In genomic region chr5:95925939-95926338, GRCh38 we compare ENCODE assay signal across 9 cellular contexts. TPM values are rescaled to one million over a fixed set of nuclear protein-coding genes. Genes with fewer than 3 reads are reported as not detected.
DNase-seq lines count a peak whose midpoint lies in the region; ATAC-seq and TF ChIP-seq lines count a peak whose summit lies in the region.
"Had no signal": no experiment of that assay in that cellular context is flagged by ENCODE, and none has a peak within 500 bp of the region (broad histone marks: within the 10 kb centered on the region; RNA-seq: fewer than 3 reads in every experiment).

No MANE protein-coding gene starts in this region.

- H3K36me3 ChIP-seq in hepatocyte (replicated peaks; ENCODE audit: insufficient read depth, low read depth), result no peaks in the 10 kb centered on the region
- H3K36me3 ChIP-seq in heart left ventricle, result peaks cover 0 to 5% (median 0%) of the 10 kb centered on the region in 9 donors
- H3K36me3 ChIP-seq: BE2C had no signal

- no peaks in the 10 kb centered on the region for H3K4me1 Mint-ChIP-seq in CD4-positive, alpha-beta T cell (ENCODE audit: low read depth)

- peak; percentile 24 for DNase-seq in GM10248 (ENCODE audit: extremely low spot score)
- no peak for DNase-seq in pons (ENCODE audit: low spot score)
- no peak for DNase-seq in hepatocyte (ENCODE audit: low spot score)
- DNase-seq in CD4-positive, alpha-beta T cell, result no peak
- no peak for DNase-seq in heart left ventricle
- DNase-seq: BE2C had no signal

- peaks cover 10% of the 10 kb centered on the region for H4K20me1 ChIP-seq in hepatocyte (ENCODE audit: insufficient read depth, poor library complexity, severe bottlenecking)

- TF ChIP-seq CTCF in GM10248 (IDR thresholded peaks at IDR 0.05; ENCODE audit: control extremely low read depth, extremely low read depth, low read depth, missing control alignments), result no peak
- TF ChIP-seq CTCF in hepatocyte (IDR thresholded peaks at IDR 0.05; ENCODE audit: poor library complexity), result no peak
- TF ChIP-seq CTCF in CD4-positive, alpha-beta T cell (IDR thresholded peaks at IDR 0.05), result no peak
- TF ChIP-seq CTCF in heart left ventricle (IDR thresholded peaks at IDR 0.05), result no peak

- no peak overlapping the region for H2AFZ ChIP-seq in hepatocyte

- H3K27ac ChIP-seq in hepatocyte (no peak overlapping the region), heart left ventricle (no peak overlapping the region)
- no peak overlapping the region for H3K27ac ChIP-seq in CD4-positive, alpha-beta T cell (ENCODE audit: low read depth, low read length)

- no peaks in the 10 kb centered on the region for H3K9me2 ChIP-seq in hepatocyte (replicated peaks; ENCODE audit: insufficient read depth)

- H3K79me2 ChIP-seq in hepatocyte, result peaks cover 81% of the 10 kb centered on the region

- no peak overlapping the region for H3K4me3 Mint-ChIP-seq in CD4-positive, alpha-beta T cell

- H3K9me3 Mint-ChIP-seq in CD4-positive, alpha-beta T cell, result no peaks in the 10 kb centered on the region

- peak; percentile 45 for ATAC-seq in GM19324 (IDR thresholded peaks at IDR 0.05; ENCODE audit: low FRiP score, unreplicated experiment)
- ATAC-seq in HG02798 (IDR thresholded peaks at IDR 0.05; ENCODE audit: poor library complexity, unreplicated experiment), result peak; percentile 51
- peak; percentile 45 for ATAC-seq in HG03571 (IDR thresholded peaks at IDR 0.05; ENCODE audit: unreplicated experiment)
- ATAC-seq in CD4-positive, alpha-beta T cell (ENCODE audit: poor library complexity), result no peak
- no peak for ATAC-seq in heart left ventricle

- no peaks in the 10 kb centered on the region for H3K27me3 ChIP-seq in hepatocyte
- H3K27me3 ChIP-seq in CD4-positive, alpha-beta T cell (ENCODE audit: control insufficient read depth, insufficient read depth, low read length), result no peaks in the 10 kb centered on the region
- H3K27me3 ChIP-seq in heart left ventricle, result no peaks in the 10 kb centered on the region
- H3K27me3 ChIP-seq: BE2C had no signal

- no peaks in the 10 kb centered on the region for H3K27me3 Mint-ChIP-seq in CD4-positive, alpha-beta T cell

- H3K4me2 ChIP-seq in hepatocyte, result no peak overlapping the region

- TF ChIP-seq POLR2A in heart left ventricle (IDR thresholded peaks at IDR 0.05), result no peak

- H3K4me1 ChIP-seq in hepatocyte (ENCODE audit: insufficient read depth), result peaks cover 17% of the 10 kb centered on the region
- peaks cover 0 to 38% (median 8%) of the 10 kb centered on the region in 12 donors for H3K4me1 ChIP-seq in heart left ventricle
- H3K4me1 ChIP-seq: BE2C had no signal

- intact Hi-C loops in CD4-positive, alpha-beta T cell (cut with DNase I, micrococcal nuclease), result no loop called here
- intact Hi-C loops in heart left ventricle (cut with DNase I), result no loop called here

- POLR2A ChIA-PET in GM10248 (lab: Yijun Ruan, JAX), result interaction anchor here (0.7 kb wide), 1 partner anchor 31 kb away, joined by 3 read pairs; no protein-coding TSS in a partner anchor
- POLR2A ChIA-PET in CD4-positive, alpha-beta T cell (lab: Charles Lee), result no interaction called here

- CTCF ChIA-PET in GM10248 (lab: Yijun Ruan, JAX), result interaction anchor here (1.1 to 2.9 kb wide), 8 partner anchors 10 to 962 kb away, joined by 3 to 14 read pairs (median 5); no protein-coding TSS in a partner anchor
- CTCF ChIA-PET in CD4-positive, alpha-beta T cell (lab: Charles Lee), result no interaction called here

- H3K4me3 ChIP-seq in hepatocyte, result no peak overlapping the region
- no peak overlapping the region for H3K4me3 ChIP-seq in heart left ventricle

- H3K27ac Mint-ChIP-seq in CD4-positive, alpha-beta T cell, result no peak overlapping the region

- H3K36me3 Mint-ChIP-seq in CD4-positive, alpha-beta T cell (ENCODE audit: low read depth), result no peaks in the 10 kb centered on the region

- no peaks in the 10 kb centered on the region for H3K9me3 ChIP-seq in hepatocyte (ENCODE audit: low read depth)
- H3K9me3 ChIP-seq in CD4-positive, alpha-beta T cell (ENCODE audit: control insufficient read depth, low read length), result no peaks in the 10 kb centered on the region
- H3K9me3 ChIP-seq in heart left ventricle, result no peaks in the 10 kb centered on the region
- H3K9me3 ChIP-seq: BE2C had no signal

RNA-seq across cellular contexts. Expression of gene ELL2, which starts 35.7 kb away (rescaled TPM):
- 51.1 and 56.0 TPM in 2 replicates for total RNA-seq in hepatocyte
- polyA plus RNA-seq in hepatocyte, result 31.9 and 34.6 TPM in 2 replicates
- 10 to 100 TPM; 93.5 to 98.1 TPM for total RNA-seq in CD4-positive, alpha-beta T cell
- 10 to 100 TPM; 15.4 to 74.5 (median 31.1) TPM for total RNA-seq in heart left ventricle
- 10 to 100 TPM in 1 of 2 donors, 1 to 10 TPM in 1; 6.7 to 68.2 TPM for polyA plus RNA-seq in heart left ventricle

Comparison
In these comparisons a context has a peak if more than half of its experiments do, and no peak if none do; other contexts are left out.
1. ATAC-seq: peak in GM19324 (single experiment), HG02798 (single experiment) and HG03571 (single experiment); none in CD4-positive, alpha-beta T cell (single experiment) and heart left ventricle (0 of 4).